In the genomic region with DNA sequence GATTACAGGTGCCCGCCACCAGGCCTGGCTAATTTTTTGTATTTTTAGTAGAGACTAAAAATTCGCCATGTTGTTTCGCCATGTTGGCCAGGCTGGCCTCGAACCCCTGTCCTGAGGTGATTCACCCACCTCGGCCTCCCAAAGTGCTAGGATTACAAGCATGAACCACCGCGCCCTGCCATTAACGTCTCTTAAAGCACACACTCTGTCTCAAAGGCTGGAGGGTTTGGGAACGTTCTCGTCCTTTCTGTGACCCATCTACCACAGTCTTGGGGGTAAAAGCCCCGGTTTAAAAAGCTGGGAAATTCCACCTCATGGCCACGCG, we compare ENCODE assay signal across 8 cellular contexts. TPM values are rescaled to one million over a fixed set of nuclear protein-coding genes. Genes with fewer than 3 reads are reported as not detected.
DNase-seq lines count a peak whose midpoint lies in the region; ATAC-seq, FAIRE-seq and TF ChIP-seq lines count a peak whose summit lies in the region.

No MANE protein-coding gene starts in this region.

- H3K36me3 ChIP-seq in K562 (ENCODE audit: control insufficient read depth, insufficient read depth, low read length) (no peaks in the 10 kb centered on the region), mesendoderm (ENCODE audit: control insufficient read depth, insufficient read depth, low read length) (no peaks in the 10 kb centered on the region), transverse colon (no peaks in the 10 kb centered on the region)

- H3K79me1 ChIP-seq in mesendoderm (ENCODE audit: low read length) = no peaks in the 10 kb centered on the region

- FAIRE-seq in K562 (lab: Jason Lieb, UNC) = no peak

- H4K8ac ChIP-seq in mesendoderm (ENCODE audit: low read depth, low read length) = no peak overlapping the region

- no peak overlapping the region for H3K23ac ChIP-seq in mesendoderm (ENCODE audit: low read length)

- no peaks in the 10 kb centered on the region for H3K9me1 ChIP-seq in K562 (ENCODE audit: control insufficient read depth, insufficient read depth, low read length)

- no peak overlapping the region for H4K5ac ChIP-seq in mesendoderm (ENCODE audit: low read length)

- TF ChIP-seq EP300 in K562 (IDR thresholded peaks at IDR 0.05; ENCODE audit: low read length) = no peak
- TF ChIP-seq EP300 in transverse colon (IDR thresholded peaks at IDR 0.05; ENCODE audit: low read depth) = no peak

- no peak overlapping the region for H3K4ac ChIP-seq in mesendoderm (ENCODE audit: low read depth, low read length)

- DNase-seq in activated T-cell treated with anti-CD3 and anti-CD28 coated beads, Interleukin-2, amount 50 U/mL, for 1 hour = peak; percentile 23
- DNase-seq in activated T-cell treated with anti-CD3 and anti-CD28 coated beads for 4 hours (no peak), K562 (ENCODE audit: extremely low read depth in 1 of 4, low spot score in 3 of 4) (no peak), mesendoderm (no peak), transverse colon (peak; percentile 46), dedifferentiated amniotic fluid mesenchymal stem cell (ENCODE audit: extremely low spot score) (no peak), DMS153 treated with DMSO at 0.1 percent for 48 hours (lab: John Stamatoyannopoulos, UW; ENCODE audit: unreplicated experiment) (no peak)

- no peaks in the 10 kb centered on the region; the same call in 1 of the 2 replicates for H3K9me3 ChIP-seq in K562 (replicated peaks; ENCODE audit: control insufficient read depth, insufficient read depth, low read depth, low read length)
- no peaks in the 10 kb centered on the region for H3K9me3 ChIP-seq in transverse colon

- 26% methylated on average over 12 of the region's 13 CpGs for WGBS in K562 (ENCODE audit: insufficient coverage, low coverage, missing lambda C conversion rate)
- WGBS in mesendoderm (ENCODE audit: extremely low coverage, insufficient coverage, low lambda C conversion rate) = no CpG with 5 or more reads among the region's 13 CpGs
- WGBS in transverse colon (ENCODE audit: low coverage in 1 of 2), 2 donors = 45 to 50% methylated on average over 7 to 13 of the region's 13 CpGs

- H2AFZ ChIP-seq in K562 (ENCODE audit: low read depth, low read length) = peak overlapping the region; percentile 99

- no peak overlapping the region for H2BK5ac ChIP-seq in mesendoderm (ENCODE audit: low read length)

- no peak overlapping the region for H2BK120ac ChIP-seq in mesendoderm (ENCODE audit: low read depth, low read length)

- H3K27me3 ChIP-seq in K562 (ENCODE audit: control insufficient read depth in 2 of 2, insufficient read depth in 2 of 2, low read length in 2 of 2) (no peaks in the 10 kb centered on the region), mesendoderm (ENCODE audit: insufficient read depth, low read length, poor library complexity) (no peaks in the 10 kb centered on the region), transverse colon (no peaks in the 10 kb centered on the region)

- H3K18ac ChIP-seq in mesendoderm (ENCODE audit: low read length) = peak overlapping the region; percentile 9

- TF ChIP-seq POLR2A in K562 (conservative IDR thresholded peaks at IDR 0.05) = no peak
- no peak for TF ChIP-seq POLR2A in transverse colon (IDR thresholded peaks at IDR 0.05)

- intact Hi-C loops in K562 (cut with micrococcal nuclease) (loop anchor here (2.0 kb wide), 1 partner anchor 31 kb away; no protein-coding TSS in a partner anchor), transverse colon (cut with DNase I; ENCODE audit: low total_unique reads) (no loop called here)

- no peak for TF ChIP-seq RAD21 in K562 (CRISPR knock-in tag; conservative IDR thresholded peaks at IDR 0.05 in 1 of 2, IDR thresholded peaks at IDR 0.05 in 1 of 2)

- peak; percentile 5; the same call in 2 of the 3 replicates for ATAC-seq in K562
- no peak for ATAC-seq in GM18520 (IDR thresholded peaks at IDR 0.05; ENCODE audit: unreplicated experiment)

- peak overlapping the region; percentile 86 for H3K4me2 ChIP-seq in K562 (ENCODE audit: insufficient read depth, low read length)
- no peak overlapping the region for H3K4me2 ChIP-seq in mesendoderm (ENCODE audit: low read length)

- TF ChIP-seq CTCF in K562 (IDR thresholded peaks at IDR 0.05 in 2 of 3, conservative IDR thresholded peaks at IDR 0.05 in 1 of 3; ENCODE audit: insufficient read depth in 2 of 3, low read depth in 1 of 3, low read length in 3 of 3) = no peak
- peak in 1 of 5 experiments; percentile 21 for TF ChIP-seq CTCF in transverse colon (IDR thresholded peaks at IDR 0.05)

- H2AK5ac ChIP-seq in mesendoderm (ENCODE audit: low read length) = no peak overlapping the region

- POLR2A ChIA-PET in K562 (lab: Yijun Ruan, JAX) = interaction anchor here (0.6 to 1.2 kb wide), 4 partner anchors 19 to 61 kb away, joined by 3 to 5 read pairs (median 4); no protein-coding TSS in a partner anchor

- H3K9ac ChIP-seq in K562 (ENCODE audit: insufficient read depth in 1 of 2, low read depth in 2 of 2, low read length in 2 of 2) = peak overlapping the region; percentile 77 to 92
- no peak overlapping the region for H3K9ac ChIP-seq in mesendoderm (ENCODE audit: low read length)

- peak overlapping the region; percentile 19 for H3K56ac ChIP-seq in mesendoderm (ENCODE audit: low read length)

- H4K20me1 ChIP-seq in K562 (replicated peaks; ENCODE audit: control insufficient read depth, insufficient read depth, low read length) = no peaks in the 10 kb centered on the region

- TSS peak; percentile 95 for BruUV-seq in K562 (replicated peaks; lab: Mats Ljungman, UMichigan)

- peak overlapping the region; percentile 90 for H3K27ac ChIP-seq in K562 (ENCODE audit: extremely low read depth, low read depth, low read length)
- H3K27ac ChIP-seq in mesendoderm (ENCODE audit: low read depth, low read length) = no peak overlapping the region
- peak overlapping the region; percentile 85 to 96 (median 90) for H3K27ac ChIP-seq in transverse colon

- CTCF ChIA-PET in K562 (lab: Yijun Ruan, JAX; ENCODE audit: low intra/inter-chr PET ratio) = no interaction called here

- H3K4me3 ChIP-seq in K562 (peak overlapping the region; percentile 29), mesendoderm (ENCODE audit: low read length) (no peak overlapping the region), transverse colon (peak overlapping the region in 3 of 4 donors; percentile 17 to 57 (median 32))

- H3K79me2 ChIP-seq in K562 (ENCODE audit: control insufficient read depth, insufficient read depth, low read length) (no peaks in the 10 kb centered on the region), mesendoderm (ENCODE audit: control insufficient read depth, insufficient read depth, low read length) (no peaks in the 10 kb centered on the region)

- no peak overlapping the region for H2BK15ac ChIP-seq in mesendoderm (replicated peaks; ENCODE audit: low read depth)

- in situ Hi-C loops in K562 (cut with MboI) = no loop called here
- in situ Hi-C loops in transverse colon (cut with MboI; ENCODE audit: low pct_ligation_motif_present in 1 of 4, low pct_unique_long_range_greater_than_20kb in 1 of 4, low sequenced_read_pairs in 3 of 4) = no loop called here

- H3K4me1 ChIP-seq in K562 (replicated peaks in 1 of 2; ENCODE audit: control insufficient read depth in 2 of 2, insufficient read depth in 2 of 2, low read length in 2 of 2) = peaks cover 33% of the 10 kb centered on the region in 2 experiments
- peaks cover 4% of the 10 kb centered on the region for H3K4me1 ChIP-seq in mesendoderm (ENCODE audit: control insufficient read depth, low read depth, low read length)
- peaks cover 9 to 31% (median 24%) of the 10 kb centered on the region in 4 donors for H3K4me1 ChIP-seq in transverse colon

TF ChIP-seq in K562, 482 proteins besides CTCF, POLR2A, EP300 and RAD21 (continues in another document):
- TF ChIP-seq HDGF (IDR thresholded peaks at IDR 0.05) (0 out of 2 replicates have a peak, but pooled peaks have one; percentile 36), TAF15 (IDR thresholded peaks at IDR 0.05; ENCODE audit: low read depth, low read length) (no peak), NR2C1 (IDR thresholded peaks at IDR 0.05) (no peak), NR2C1 (tag; IDR thresholded peaks at IDR 0.05) (no peak)

RNA-seq across cellular contexts. Expression of gene ARID1B, which starts 57.8 kb away (rescaled TPM):
- 166 and 348 TPM in 2 replicates for total RNA-seq in K562 (2011; cell fraction: chromatin; rRNA removed; ENCODE audit: low replicate concordance)
- total RNA-seq in K562 (2011; cell fraction: nucleolus; rRNA removed) = 89.6 and 106 TPM in 2 replicates
- total RNA-seq in K562 (2011; cell fraction: nucleoplasm; rRNA removed) = 226 and 418 TPM in 2 replicates
- total RNA-seq in K562 (2014; rRNA removed) = 19.3 and 21.3 TPM in 2 replicates
- total RNA-seq in K562 (2014; rRNA removed; fragmentation: Illumina TruSeq; extraction: Trizol) = 32.9 and 37.6 TPM in 2 replicates
- 33.7 and 34.3 TPM in 2 replicates for total RNA-seq in K562 (2015; rRNA removed; fragmentation: Illumina TruSeq; extraction: Trizol)
- total RNA-seq in K562 (2021) = 48.6 and 50.5 TPM in 2 replicates
- 20.5 and 20.7 TPM in 2 replicates for polyA plus RNA-seq in K562 (2011; rRNA removed)
- 16.9 and 20.5 TPM in 2 replicates for polyA plus RNA-seq in K562 (2011; cell fraction: cytosol; rRNA removed)
- polyA plus RNA-seq in K562 (2011; cell fraction: nucleus; rRNA removed) = 46.8 and 68.6 TPM in 2 replicates
- polyA plus RNA-seq in K562 (2012) = 25.9 and 27.1 TPM in 2 replicates
- 26.2 and 30.1 TPM in 2 replicates for polyA plus RNA-seq in K562 (2014; fragmentation: Illumina TruSeq; extraction: Trizol)
- 10 to 100 TPM; 12.5 to 25.8 TPM for polyA plus RNA-seq in K562 (2014; fragmentation: Nextera tagmentation; extraction: Ambion mirVana)
- polyA plus RNA-seq in K562 (2014; rRNA removed) = 21.8 and 22.3 TPM in 2 replicates
- polyA minus RNA-seq in K562 (2011; rRNA and poly(A)+ RNA removed) = 81.8 and 86.3 TPM in 2 replicates
- polyA minus RNA-seq in K562 (2011; cell fraction: cytosol; rRNA and poly(A)+ RNA removed) = 64.9 and 82.5 TPM in 2 replicates
- 157 and 175 TPM in 2 replicates for polyA minus RNA-seq in K562 (2011; cell fraction: nucleus; rRNA and poly(A)+ RNA removed)
- 43.9 TPM for polyA plus RNA-seq in mesendoderm (2013, experiment 1 of 2)
- 42.1 TPM for polyA plus RNA-seq in mesendoderm (2013, experiment 2 of 2)
- total RNA-seq in transverse colon = 100 to 1,000 TPM in 2 of 4 donors, 10 to 100 TPM in 2; 87.1 to 194 (median 115) TPM

Comparison
In these comparisons a context has a peak if more than half of its experiments do, and no peak if none do; other contexts are left out.
1. DNase-seq: peak in activated T-cell treated with anti-CD3 and anti-CD28 coated beads, Interleukin-2, amount 50 U/mL, for 1 hour (single experiment) and transverse colon (single experiment); none in activated T-cell treated with anti-CD3 and anti-CD28 coated beads for 4 hours (single experiment), K562 (0 of 4), mesendoderm (single experiment), dedifferentiated amniotic fluid mesenchymal stem cell (single experiment) and DMS153 treated with DMSO at 0.1 percent for 48 hours (single experiment).